14 cellular contexts compared by ENCODE assay signal in genomic region chr6:97524846-97525245, GRCh38.
DNase-seq lines count a peak whose midpoint lies in the region; ATAC-seq and TF ChIP-seq lines count a peak whose summit lies in the region.
"Had no signal": no experiment of that assay in that cellular context is flagged by ENCODE, and none has a peak within 500 bp of the region (broad histone marks: within the 10 kb centered on the region; RNA-seq: fewer than 3 reads in every experiment).

No MANE protein-coding gene starts in this region.

- in situ Hi-C loops in astrocyte of the cerebellum (cut with HindIII; ENCODE audit: low sequenced_read_pairs), result no loop called here

- H3K36me3 ChIP-seq in sigmoid colon, result no peaks in the 10 kb centered on the region
- H3K36me3 ChIP-seq: BLaER1 treated with 17β-estradiol and CSF1 and Interleukin-3, amounts not matched to agents 10 nM and 100 nM had no signal

- 21 to 25% methylated on average over 4 of the region's 4 CpGs for WGBS in sigmoid colon, 2 donors

- intact Hi-C loops in sigmoid colon (cut with DNase I), result no loop called here

- no peak for TF ChIP-seq CTCF in astrocyte of the cerebellum (IDR thresholded peaks at IDR 0.05; ENCODE audit: low read depth, low read length, missing control alignments)
- TF ChIP-seq CTCF in sigmoid colon (IDR thresholded peaks at IDR 0.05), result no peak

- no peaks in the 10 kb centered on the region for H3K27me3 ChIP-seq in sigmoid colon
- H3K27me3 ChIP-seq: BLaER1 treated with 17β-estradiol and CSF1 and Interleukin-3, amounts not matched to agents 10 nM and 100 nM had no signal

- H3K27ac ChIP-seq in sigmoid colon, result no peak overlapping the region
- H3K27ac ChIP-seq: BLaER1 treated with 17β-estradiol and CSF1 and Interleukin-3, amounts not matched to agents 10 nM and 100 nM had no signal

- ATAC-seq in GM18517 (IDR thresholded peaks at IDR 0.05; ENCODE audit: unreplicated experiment), result no peak
- ATAC-seq: activated CD8-positive, alpha-beta T cell treated with anti-CD3 and anti-CD28 coated beads, Interleukin-2, amount 10 ng/mL, durations not matched to agents 7 days and 5 days had no signal

- no peak for TF ChIP-seq POLR2A in sigmoid colon (IDR thresholded peaks at IDR 0.05)

- no peak for TF ChIP-seq EP300 in sigmoid colon (IDR thresholded peaks at IDR 0.05)

- H3K4me3 ChIP-seq in astrocyte of the cerebellum (ENCODE audit: low read depth, low read length), result no peak overlapping the region
- H3K4me3 ChIP-seq in sigmoid colon, result no peak overlapping the region
- H3K4me3 ChIP-seq: BLaER1 treated with 17β-estradiol and CSF1 and Interleukin-3, amounts not matched to agents 10 nM and 100 nM had no signal

- H3K4me1 ChIP-seq in sigmoid colon, result no peaks in the 10 kb centered on the region
- H3K4me1 ChIP-seq: BLaER1 treated with 17β-estradiol and CSF1 and Interleukin-3, amounts not matched to agents 10 nM and 100 nM had no signal

- DNase-seq in ELF-1 (ENCODE audit: low read depth, low spot score) (peak; percentile 96), NCI-H2107 treated with DMSO at 0.1 percent for 48 hours (lab: John Stamatoyannopoulos, UW; ENCODE audit: unreplicated experiment) (peak; percentile 66), astrocyte of the cerebellum (ENCODE audit: low read depth) (peak; percentile 11), medulla oblongata (ENCODE audit: extremely low spot score) (peak; percentile 57), NOMO-1 (lab: John Stamatoyannopoulos, UW; ENCODE audit: unreplicated experiment in 2 of 2) (no peak), sigmoid colon (no peak)
- no peak for DNase-seq in effector CD8-positive, alpha-beta T cell (lab: John Stamatoyannopoulos, UW)
- DNase-seq: activated CD8-positive, alpha-beta T cell treated with anti-CD3 and anti-CD28 coated beads, Interleukin-2, amount 10 ng/mL, durations not matched to agents 7 days and 5 days; activated naive CD8-positive, alpha-beta T cell treated with anti-CD3 and anti-CD28 coated beads for 36 hours; effector memory CD4-positive, alpha-beta T cell; NCI-H2029; stimulated activated CD4-positive, alpha-beta T cell treated with anti-CD3 and anti-CD28 coated beads, Interleukin-12 subunit alpha, Interleukin-12 subunit beta, amount 100 ng/mL, for 4 hours had no signal

- H3K9me3 ChIP-seq in sigmoid colon, result no peaks in the 10 kb centered on the region

Comparison
In these comparisons a context has a peak if more than half of its experiments do, and no peak if none do; other contexts are left out.
1. DNase-seq: peak in ELF-1 (single experiment), NCI-H2107 treated with DMSO at 0.1 percent for 48 hours (single experiment), astrocyte of the cerebellum (single experiment) and medulla oblongata (single experiment); none in NOMO-1 (0 of 2), sigmoid colon (single experiment) and effector CD8-positive, alpha-beta T cell (single experiment).